ENCODE assay signal across 8 cellular contexts in genomic region chrX:149938427-149939270, GRCh38. TPM values are rescaled to one million over a fixed set of nuclear protein-coding genes. Genes with fewer than 3 reads are reported as not detected.
A peak's percentile ranks its signal among the peaks of the same experiment; 100 is the strongest.
DNase-seq lines count a peak whose midpoint lies in the region; ATAC-seq and TF ChIP-seq lines count a peak whose summit lies in the region.

TSS of gene EOLA2 (minus strand) at chrX:149938491. CDS start at chrX:149933874, 4,617 bp downstream.

- H3T11ph ChIP-seq in H9 (ENCODE audit: low read length), result no peak within 1 kb of the TSS

- no peak within 1 kb of the TSS for H2AFZ ChIP-seq in H9 (ENCODE audit: low read length)

- no peaks in the 10 kb centered on the region for H3K27me3 ChIP-seq in H9 (ENCODE audit: insufficient read depth, low read length)

- peaks cover 7% of the 10 kb centered on the region for H3K23me2 ChIP-seq in H9 (ENCODE audit: insufficient read length, low read depth, low read length, poor library complexity, severe bottlenecking)

- H3K9ac ChIP-seq in H9 (ENCODE audit: extremely low read depth, insufficient read length, low read length), result peak within 1 kb of the TSS; percentile 71

- no peak within 1 kb of the TSS for H4K8ac ChIP-seq in H9 (replicated peaks; ENCODE audit: insufficient read length, low read depth, low read length)

- TF ChIP-seq CTCF in H9 (conservative IDR thresholded peaks at IDR 0.05) (peak; percentile 59), natural killer cell (IDR thresholded peaks at IDR 0.05) (peak; percentile 26)

- H2BK15ac ChIP-seq in H9 (ENCODE audit: low read depth, low read length), result no peak within 1 kb of the TSS

- H3K27me3 Mint-ChIP-seq in H9 (ENCODE audit: low read depth) (peaks cover 3% of the 10 kb centered on the region; the same call in 1 of the 2 replicates), natural killer cell (ENCODE audit: low read depth in 2 of 2) (no peaks in the 10 kb centered on the region)

- H4K5ac ChIP-seq in H9 (ENCODE audit: insufficient read length, low read depth, low read length), result no peak within 1 kb of the TSS

- H3K36me3 Mint-ChIP-seq in H9 (ENCODE audit: insufficient read depth in 1 of 3, low read depth in 3 of 3), result peaks cover 11 to 18% (median 13%) of the 10 kb centered on the region in 3 experiments
- H3K36me3 Mint-ChIP-seq in natural killer cell, result no peaks in the 10 kb centered on the region

- H3K27ac Mint-ChIP-seq in H9 (peak within 1 kb of the TSS; percentile 98 to 99 (median 99)), natural killer cell (peak within 1 kb of the TSS; percentile 92 to 99)

- no peaks in the 10 kb centered on the region for H3K79me2 ChIP-seq in H9 (ENCODE audit: insufficient read depth, low read length)

- H3K4me2 ChIP-seq in H9 (ENCODE audit: insufficient read depth, insufficient read length, low read length), result peak within 1 kb of the TSS; percentile 40

- intact Hi-C loops in natural killer cell (cut with micrococcal nuclease), result loop anchor here (10.0 kb wide), 2 partner anchors 64 to 434 kb away; partner anchors contain the start of gene IDS

- H2AK5ac ChIP-seq in H9 (ENCODE audit: insufficient read length, low read length), result no peak within 1 kb of the TSS

- H3K18ac ChIP-seq in H9 (ENCODE audit: insufficient read length, low read depth, low read length), result peak within 1 kb of the TSS; percentile 51

- no peak within 1 kb of the TSS for H3K27ac ChIP-seq in H9 (ENCODE audit: insufficient read length, low read depth, low read length)

- H2BK5ac ChIP-seq in H9 (ENCODE audit: insufficient read length, low read length), result no peak within 1 kb of the TSS

- peak within 1 kb of the TSS; percentile 76 to 86 for H3K4me3 Mint-ChIP-seq in H9
- H3K4me3 Mint-ChIP-seq in natural killer cell, result peak within 1 kb of the TSS; percentile 90

- peak; percentile 57 to 77 (median 62) for ATAC-seq in natural killer cell

- H2BK120ac ChIP-seq in H9 (ENCODE audit: low read depth, low read length, poor library complexity, severe bottlenecking), result no peak within 1 kb of the TSS

- H3K9me3 ChIP-seq in H9 (ENCODE audit: control insufficient read depth, low read depth, low read length), result peaks cover 7% of the 10 kb centered on the region

- no peak within 1 kb of the TSS for H3K56ac ChIP-seq in H9 (ENCODE audit: insufficient read length, low read depth, low read length)

- no peaks in the 10 kb centered on the region for H3K4me1 ChIP-seq in H9 (ENCODE audit: insufficient read depth, low read length)

- H3K4ac ChIP-seq in H9 (ENCODE audit: low read depth, low read length), result no peak within 1 kb of the TSS

- no peak within 1 kb of the TSS for H4K91ac ChIP-seq in H9 (ENCODE audit: insufficient read length, low read depth, low read length)

- H3K4me1 Mint-ChIP-seq in H9 (peaks cover 0 to 3% of the 10 kb centered on the region in 2 experiments; a peak in 1 of 4 replicates), natural killer cell (peaks cover 8 to 14% of the 10 kb centered on the region in 2 donors)

- H2BK12ac ChIP-seq in H9 (ENCODE audit: insufficient read length, low read depth, low read length), result no peak within 1 kb of the TSS

- H3K9me3 Mint-ChIP-seq in H9 (peaks cover 39 to 46% of the 10 kb centered on the region in 2 experiments), natural killer cell (no peaks in the 10 kb centered on the region)

- H3K23ac ChIP-seq in H9 (ENCODE audit: insufficient read length, low read depth, low read length), result no peak within 1 kb of the TSS

- DNase-seq in ELR (ENCODE audit: low read depth) (peak; percentile 97), H9 (peak; percentile 96), M059J (ENCODE audit: low read depth) (peak; percentile 99), SHP77 (lab: John Stamatoyannopoulos, UW) (peak; percentile 92), fibroblast of peridontal ligament (ENCODE audit: extremely low read depth) (peak; percentile 98), natural killer cell (peak; percentile 82)
- DNase-seq in activated effector memory CD4-positive, alpha-beta T cell treated with Interleukin-2 at 50 U/mL for 16 hours, result peak; percentile 84
- peak; percentile 94 for DNase-seq in stimulated activated naive CD4-positive, alpha-beta T cell treated with Interleukin-2 at 50 U/mL for 16 hours (lab: John Stamatoyannopoulos, UW)

- no peaks in the 10 kb centered on the region for H4K20me1 ChIP-seq in H9 (ENCODE audit: control insufficient read depth, insufficient read depth, insufficient read length)

- H2BK20ac ChIP-seq in H9 (ENCODE audit: low read depth, low read length, poor library complexity, severe bottlenecking), result no peak within 1 kb of the TSS

- WGBS in H9 (ENCODE audit: extremely low coverage, insufficient read length, low lambda C conversion rate), result no CpG with 5 or more reads among the region's 61 CpGs

- H3K14ac ChIP-seq in H9 (ENCODE audit: insufficient read depth, low read length), result no peak within 1 kb of the TSS; the same call in 1 of the 2 replicates

- no peaks in the 10 kb centered on the region for H3K79me1 ChIP-seq in H9 (ENCODE audit: insufficient read depth, low read depth, low read length, poor library complexity, severe bottlenecking)

RNA-seq across cellular contexts. Expression of gene EOLA2, which starts in this region (rescaled TPM):
- 38.9 and 39.6 TPM in 2 replicates for total RNA-seq in H9 (2021)
- 20.9 and 42.1 TPM in 2 replicates for total RNA-seq in M059J (2014; rRNA removed; shearing (Covaris generic))
- 10 to 100 TPM; 80.9 to 94.9 (median 85.5) TPM for total RNA-seq in natural killer cell
